ENCODE assay signal across 12 cellular contexts in genomic region chr10:35413985-35414861, GRCh38.
A peak's percentile ranks its signal among the peaks of the same experiment; 100 is the strongest.
DNase-seq lines count a peak whose midpoint lies in the region; ATAC-seq and TF ChIP-seq lines count a peak whose summit lies in the region.
"Had no signal": no experiment of that assay in that cellular context is flagged by ENCODE, and none has a peak within 500 bp of the region (broad histone marks: within the 10 kb centered on the region; RNA-seq: fewer than 3 reads in every experiment).

No MANE protein-coding gene starts in this region.

- POLR2A ChIA-PET in PC-9 (lab: Charles Lee; ENCODE audit: unreplicated experiment) = no interaction called here

- peak overlapping the region; percentile 25 for H4K91ac ChIP-seq in trophoblast cell (ENCODE audit: low read depth, low read length)

- peaks cover 26% of the 10 kb centered on the region for H3K4me1 ChIP-seq in PC-9 (replicated peaks; ENCODE audit: insufficient read depth)
- peaks cover 25 to 31% of the 10 kb centered on the region in 2 experiments for H3K4me1 ChIP-seq in trophoblast cell (ENCODE audit: control insufficient read depth in 1 of 2, insufficient read depth in 2 of 2, low read length in 2 of 2)

- peak overlapping the region; percentile 49 for H3K18ac ChIP-seq in trophoblast cell (ENCODE audit: low read length)

- H2AK5ac ChIP-seq in trophoblast cell (ENCODE audit: low read length) = peak overlapping the region; percentile 2

- H2BK120ac ChIP-seq in trophoblast cell (ENCODE audit: insufficient read depth, low read length, poor library complexity) = peak overlapping the region; percentile 30

- no peak for TF ChIP-seq CTCF in PC-9 (conservative IDR thresholded peaks at IDR 0.05)
- TF ChIP-seq CTCF in dorsolateral prefrontal cortex (IDR thresholded peaks at IDR 0.05 in 54 of 56, conservative IDR thresholded peaks at IDR 0.05 in 2 of 56; ENCODE audit: low read depth in 1 of 56, partially characterized antibody in 56 of 56) = no peak

- ATAC-seq in GM21390 (IDR thresholded peaks at IDR 0.05; ENCODE audit: unreplicated experiment) (no peak), HG03175 (IDR thresholded peaks at IDR 0.05; ENCODE audit: unreplicated experiment) (no peak), GM18520 (IDR thresholded peaks at IDR 0.05; ENCODE audit: unreplicated experiment) (no peak), GM18873 (IDR thresholded peaks at IDR 0.05; ENCODE audit: low FRiP score, unreplicated experiment) (no peak)
- ATAC-seq: left lung had no signal

- H3K4me2 ChIP-seq in PC-9 (no peak overlapping the region), trophoblast cell (ENCODE audit: low read length) (no peak overlapping the region)

- no peaks in the 10 kb centered on the region for H3K9me2 ChIP-seq in PC-9 (ENCODE audit: insufficient read depth)

- CTCF ChIA-PET in PC-9 (lab: Charles Lee) = interaction anchor here (1.4 kb wide), 1 partner anchor 132 kb away, joined by 4 read pairs; no protein-coding TSS in a partner anchor

- no peaks in the 10 kb centered on the region; the same call in 1 of the 2 replicates for H4K20me1 ChIP-seq in PC-9 (ENCODE audit: insufficient read depth)

- H3K27me3 ChIP-seq in PC-9 (ENCODE audit: insufficient read depth, low read depth) (no peaks in the 10 kb centered on the region), dorsolateral prefrontal cortex (no peaks in the 10 kb centered on the region), trophoblast cell (ENCODE audit: insufficient read depth, low read length) (no peaks in the 10 kb centered on the region)
- H3K27me3 ChIP-seq: left lung had no signal

- H3K4ac ChIP-seq in trophoblast cell (ENCODE audit: low read depth, low read length) = peak overlapping the region; percentile 68

- H3K23ac ChIP-seq in trophoblast cell (ENCODE audit: low read length) = no peak overlapping the region

- intact Hi-C loops in PC-9 (cut with micrococcal nuclease; ENCODE audit: unreplicated experiment) = loop anchor here (1.0 to 5.0 kb wide), 4 partner anchors 33 to 149 kb away; no protein-coding TSS in a partner anchor
- intact Hi-C loops in dorsolateral prefrontal cortex (cut with DNase I) = loop anchor here (10.0 kb wide), 2 partner anchors 69 to 79 kb away; partner anchors contain the start of gene CCNY (in 1 of the 2)

- H3K36me3 ChIP-seq in PC-9 (ENCODE audit: low read depth) (no peaks in the 10 kb centered on the region), trophoblast cell (ENCODE audit: control insufficient read depth in 1 of 2, insufficient read depth in 2 of 2, low read length in 2 of 2) (no peaks in the 10 kb centered on the region)
- H3K36me3 ChIP-seq: left lung had no signal

- no peaks in the 10 kb centered on the region for H3K9me3 ChIP-seq in PC-9 (ENCODE audit: insufficient read depth, low read depth)
- peaks cover 2% of the 10 kb centered on the region for H3K9me3 ChIP-seq in trophoblast cell (ENCODE audit: insufficient read depth, low read depth, low read length)
- H3K9me3 ChIP-seq: left lung had no signal

- peak overlapping the region; percentile 22 for H4K8ac ChIP-seq in trophoblast cell (ENCODE audit: low read depth, low read length)

- H3K9ac ChIP-seq in trophoblast cell (ENCODE audit: low read length) = no peak overlapping the region

- no peak overlapping the region for H2BK5ac ChIP-seq in trophoblast cell (ENCODE audit: low read depth, low read length, poor library complexity)

- peak overlapping the region; percentile 32 for H3K14ac ChIP-seq in trophoblast cell (ENCODE audit: low read length)

- peak; percentile 28 for DNase-seq in Daoy (ENCODE audit: low read depth)
- DNase-seq in PC-9 = no peak
- DNase-seq in dorsolateral prefrontal cortex = no peak
- peak in 1 of 2 donors; percentile 6 for DNase-seq in trophoblast cell
- DNase-seq: activated CD4-positive, CD25-positive, alpha-beta regulatory T cell; effector CD4-positive, alpha-beta T cell; Karpas-422; left lung had no signal

- H2BK12ac ChIP-seq in trophoblast cell (ENCODE audit: low read length) = peak overlapping the region; percentile 51

- peak overlapping the region; percentile 55; the same call in 1 of the 2 replicates for H3K27ac ChIP-seq in PC-9
- peak overlapping the region in 49 of 59 donors; percentile 0 to 82 (median 53) for H3K27ac ChIP-seq in dorsolateral prefrontal cortex
- no peak overlapping the region for H3K27ac ChIP-seq in trophoblast cell (ENCODE audit: low read depth, low read length)

- no peak overlapping the region for H4K12ac ChIP-seq in trophoblast cell (ENCODE audit: low read depth, low read length)

- no peak overlapping the region for H2AFZ ChIP-seq in PC-9
- no peak overlapping the region for H2AFZ ChIP-seq in trophoblast cell (ENCODE audit: insufficient read depth, low read length, poor library complexity)

- no CpG with 5 or more reads among the region's 12 CpGs for WGBS in trophoblast cell (ENCODE audit: extremely low coverage, insufficient coverage, insufficient read length)

- H3K79me1 ChIP-seq in trophoblast cell (ENCODE audit: low read length) = peaks cover 4% of the 10 kb centered on the region

- no TSS peak for BruUV-seq in PC-9 (replicated peaks; lab: Mats Ljungman, UMichigan)

- H3K79me2 ChIP-seq in PC-9 (ENCODE audit: low read depth) = peaks cover 48% of the 10 kb centered on the region
- H3K79me2 ChIP-seq in trophoblast cell (ENCODE audit: control insufficient read depth, insufficient read depth, low read length, poor library complexity) = peaks cover 1% of the 10 kb centered on the region

- no peak overlapping the region for H3K4me3 ChIP-seq in PC-9
- no peak overlapping the region for H3K4me3 ChIP-seq in dorsolateral prefrontal cortex
- H3K4me3 ChIP-seq in trophoblast cell (ENCODE audit: low read depth, low read length) = no peak overlapping the region
- H3K4me3 ChIP-seq: left lung had no signal

- H3F3A ChIP-seq in PC-9 (ENCODE audit: insufficient read depth, low read depth) = 0 out of 2 replicates have a peak, but pooled peaks cover 2% of the 10 kb centered on the region
